ENCODE assay signal across 9 cellular contexts in genomic region chr6:44257753-44258324, GRCh38. TPM values are rescaled to one million over a fixed set of nuclear protein-coding genes. Genes with fewer than 3 reads are reported as not detected.
DNase-seq lines count a peak whose midpoint lies in the region; ATAC-seq, FAIRE-seq and TF ChIP-seq lines count a peak whose summit lies in the region.
"Had no signal": no experiment of that assay in that cellular context is flagged by ENCODE, and none has a peak within 500 bp of the region (broad histone marks: within the 10 kb centered on the region; RNA-seq: fewer than 3 reads in every experiment).

No MANE protein-coding gene starts in this region.

- intact Hi-C loops in aorta (cut with DNase I) = loop anchor here in 1 of 2 donors (5.0 kb wide), 2 partner anchors 86 to 161 kb away; no protein-coding TSS in a partner anchor

- ATAC-seq in stimulated activated naive B cell treated with anti-CD40 and anti-IgM and Interleukin-4, amounts not matched to agents 10 μg/mL and 1 μg/mL and 100 μg/mL, for 72 hours (replicated peaks) = peak; percentile 40 to 50
- no peak for ATAC-seq in aorta (ENCODE audit: low FRiP score)

- no peaks in the 10 kb centered on the region for H3K9me3 Mint-ChIP-seq in HFFc6
- no peaks in the 10 kb centered on the region for H3K9me3 Mint-ChIP-seq in stimulated activated naive B cell treated with anti-CD40 and anti-IgM and Interleukin-4, amounts not matched to agents 10 μg/mL and 1 μg/mL and 100 μg/mL, for 72 hours

- H3K4me3 ChIP-seq in fibroblast of villous mesenchyme (ENCODE audit: low read depth, low read length) (peak overlapping the region; percentile 93), aorta (ENCODE audit: low read length in 2 of 2) (peak overlapping the region in 1 of 2 donors; percentile 87)

- H3K36me3 ChIP-seq in aorta (ENCODE audit: control insufficient read depth in 1 of 2, insufficient read depth in 2 of 2, low read length in 1 of 2) = peaks cover 1 to 5% of the 10 kb centered on the region in 2 donors

- peaks cover 0 to 2% of the 10 kb centered on the region in 2 donors for H3K4me1 ChIP-seq in aorta (ENCODE audit: control insufficient read depth in 1 of 2, insufficient read depth in 2 of 2, low read length in 2 of 2)

- peaks cover 27% of the 10 kb centered on the region for H3K27me3 Mint-ChIP-seq in HFFc6 (ENCODE audit: insufficient read depth)
- no peaks in the 10 kb centered on the region for H3K27me3 Mint-ChIP-seq in stimulated activated naive B cell treated with anti-CD40 and anti-IgM and Interleukin-4, amounts not matched to agents 10 μg/mL and 1 μg/mL and 100 μg/mL, for 72 hours

- DNase-seq in GM12892 (ENCODE audit: insufficient read length) (no peak), HFFc6 (no peak), RWPE1 (ENCODE audit: low spot score) (no peak), fibroblast of villous mesenchyme (ENCODE audit: low read depth) (no peak), HuH-7 (ENCODE audit: low spot score) (no peak), inferior parietal cortex (ENCODE audit: extremely low spot score) (no peak), aorta (no peak)
- peak; percentile 85 for DNase-seq in stimulated activated naive B cell treated with anti-CD40 and anti-IgM and Interleukin-4, amounts not matched to agents 10 μg/mL and 1 μg/mL and 100 μg/mL, for 72 hours

- peak; percentile 68; the same call in 1 of the 2 replicates for TF ChIP-seq POLR2A in GM12892 (IDR thresholded peaks at IDR 0.05; ENCODE audit: low read depth, low read length)

- TF ChIP-seq CTCF in HFFc6 (IDR thresholded peaks at IDR 0.05) (peak; percentile 38), RWPE1 (conservative IDR thresholded peaks at IDR 0.05; ENCODE audit: low read depth) (peak; percentile 47), fibroblast of villous mesenchyme (IDR thresholded peaks at IDR 0.05; ENCODE audit: insufficient read depth, low read depth, low read length) (no peak)

- POLR2A ChIA-PET in RWPE1 (lab: Yijun Ruan, JAX; ENCODE audit: low non-redundant PET) = no interaction called here

- H3K27ac ChIP-seq in RWPE1 (peak overlapping the region; percentile 83), aorta (ENCODE audit: low read depth in 1 of 2, low read length in 2 of 2) (peak overlapping the region in 1 of 2 donors; percentile 19)

- H3K9me3 ChIP-seq in aorta (ENCODE audit: control insufficient read depth, low read length) = no peaks in the 10 kb centered on the region

- H3K27ac Mint-ChIP-seq in HFFc6 = peak overlapping the region; percentile 84
- peak overlapping the region; percentile 98 for H3K27ac Mint-ChIP-seq in stimulated activated naive B cell treated with anti-CD40 and anti-IgM and Interleukin-4, amounts not matched to agents 10 μg/mL and 1 μg/mL and 100 μg/mL, for 72 hours

- CTCF ChIA-PET in RWPE1 (lab: Yijun Ruan, JAX) = interaction anchor here (0.7 kb wide), 1 partner anchor 20 kb away, joined by 6 read pairs; no protein-coding TSS in a partner anchor

- H3K4me3 Mint-ChIP-seq in HFFc6 = peak overlapping the region; percentile 89
- H3K4me3 Mint-ChIP-seq in stimulated activated naive B cell treated with anti-CD40 and anti-IgM and Interleukin-4, amounts not matched to agents 10 μg/mL and 1 μg/mL and 100 μg/mL, for 72 hours = peak overlapping the region; percentile 83 to 88

- 24 to 25% methylated on average over 15 of the region's 15 CpGs for WGBS in aorta, 2 donors

- H3K27me3 ChIP-seq in aorta (ENCODE audit: control insufficient read depth in 1 of 2, insufficient read depth in 2 of 2, low read length in 1 of 2) = no peaks in the 10 kb centered on the region

- peaks cover 55% of the 10 kb centered on the region for H3K4me1 Mint-ChIP-seq in HFFc6 (ENCODE audit: low read depth)
- peaks cover 72 to 94% of the 10 kb centered on the region in 2 donors for H3K4me1 Mint-ChIP-seq in stimulated activated naive B cell treated with anti-CD40 and anti-IgM and Interleukin-4, amounts not matched to agents 10 μg/mL and 1 μg/mL and 100 μg/mL, for 72 hours

- no peak for FAIRE-seq in GM12892 (lab: Jason Lieb, UNC)

- peaks cover 35% of the 10 kb centered on the region for H3K36me3 Mint-ChIP-seq in HFFc6 (ENCODE audit: low read depth)
- peaks cover 78 to 90% of the 10 kb centered on the region in 2 donors for H3K36me3 Mint-ChIP-seq in stimulated activated naive B cell treated with anti-CD40 and anti-IgM and Interleukin-4, amounts not matched to agents 10 μg/mL and 1 μg/mL and 100 μg/mL, for 72 hours

RNA-seq across cellular contexts. Expression of gene SLC35B2, which starts 0.5 kb away (rescaled TPM):
- polyA plus RNA-seq in GM12892 (2012; ENCODE audit: missing spikeins) = 38.8 TPM
- total RNA-seq in HFFc6 (2021; fragmentation: NEBNext Ultra II Directional; extraction: Animal tissue kit (Norgen Biotek cat#: 25700)) = 100 to 1,000 TPM; 108 to 132 (median 120) TPM
- total RNA-seq in fibroblast of villous mesenchyme (84.7 and 92.8 TPM in 2 replicates), aorta (10 to 100 TPM; 23.4 to 26.0 TPM)
- 10 to 100 TPM; 10.6 to 27.7 TPM for polyA plus RNA-seq in aorta

RNA-seq across cellular contexts. Expression of gene NFKBIE, which starts 7.5 kb away (rescaled TPM):
- 60.4 TPM for polyA plus RNA-seq in GM12892 (2012; ENCODE audit: missing spikeins)
- total RNA-seq in HFFc6 (2021; fragmentation: NEBNext Ultra II Directional; extraction: Animal tissue kit (Norgen Biotek cat#: 25700)) = 1 to 10 TPM; 4.2 to 6.7 (median 5.8) TPM
- total RNA-seq in fibroblast of villous mesenchyme (12.2 and 17.7 TPM in 2 replicates), aorta (10 to 100 TPM in 1 of 2 donors, 1 to 10 TPM in 1; 5.4 to 10.9 TPM)
- 1 to 10 TPM; 3.5 to 4.4 TPM for polyA plus RNA-seq in aorta

RNA-seq across cellular contexts. Expression of gene HSP90AB1, which starts 10.9 kb away (rescaled TPM):
- 974 TPM for polyA plus RNA-seq in GM12892 (2012; ENCODE audit: missing spikeins)
- 1,000 to 10,000 TPM in 1 of 6 experiments, 100 to 1,000 TPM in 5; 847 to 1,026 (median 920) TPM for total RNA-seq in HFFc6 (2021; fragmentation: NEBNext Ultra II Directional; extraction: Animal tissue kit (Norgen Biotek cat#: 25700))
- total RNA-seq in fibroblast of villous mesenchyme (573 and 928 TPM in 2 replicates), aorta (100 to 1,000 TPM; 490 to 636 TPM)
- polyA plus RNA-seq in aorta = 100 to 1,000 TPM; 385 to 391 TPM

RNA-seq across cellular contexts. Expression of gene TMEM151B, which starts 12.4 kb away (rescaled TPM):
- 0.61 TPM for polyA plus RNA-seq in GM12892 (2012; ENCODE audit: missing spikeins)
- not detected for total RNA-seq in HFFc6 (2021; fragmentation: NEBNext Ultra II Directional; extraction: Animal tissue kit (Norgen Biotek cat#: 25700))
- under 0.01 TPM in 1 of 2 replicates, not detected in the other for total RNA-seq in fibroblast of villous mesenchyme
- not detected for total RNA-seq in aorta
- not detected for polyA plus RNA-seq in aorta
- total RNA-seq: subcutaneous adipose tissue had no signal

RNA-seq across cellular contexts. Expression of gene SLC29A1, which starts 34.4 kb away (rescaled TPM):
- 53.0 TPM for polyA plus RNA-seq in GM12892 (2012; ENCODE audit: missing spikeins)
- 10 to 100 TPM; 14.9 to 29.9 (median 26.8) TPM for total RNA-seq in HFFc6 (2021; fragmentation: NEBNext Ultra II Directional; extraction: Animal tissue kit (Norgen Biotek cat#: 25700))
- 7.1 and 9.5 TPM in 2 replicates for total RNA-seq in fibroblast of villous mesenchyme
- 100 to 1,000 TPM; 121 to 142 TPM for total RNA-seq in aorta
- polyA plus RNA-seq in aorta = 100 to 1,000 TPM in 1 of 2 donors, 10 to 100 TPM in 1; 38.3 to 120 TPM
